ENCODE assay signal across 25 cellular contexts in the genomic region with DNA sequence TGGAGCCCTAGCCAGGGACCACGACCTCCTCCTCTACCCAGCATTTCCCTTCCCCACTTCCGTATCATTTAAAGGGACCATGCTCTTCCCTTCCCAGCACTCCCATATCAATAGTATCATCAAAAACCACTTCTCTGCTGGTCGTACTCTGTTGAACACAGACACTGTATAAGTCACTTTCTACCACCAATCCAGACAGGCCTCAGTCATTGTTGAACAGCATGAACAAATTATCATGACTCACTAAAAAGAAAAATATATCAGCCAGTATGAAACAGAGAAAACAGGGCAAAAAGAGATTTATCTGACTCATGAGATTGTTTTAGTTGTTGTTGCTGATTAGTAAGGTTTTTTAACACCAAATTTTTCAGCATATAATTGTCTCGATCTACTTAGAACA.
DNase-seq lines count a peak whose midpoint lies in the region; ATAC-seq and TF ChIP-seq lines count a peak whose summit lies in the region.
"Had no signal": no experiment of that assay in that cellular context is flagged by ENCODE, and none has a peak within 500 bp of the region (broad histone marks: within the 10 kb centered on the region; RNA-seq: fewer than 3 reads in every experiment).

No MANE protein-coding gene starts in this region.

- H3K27ac Mint-ChIP-seq in Calu3 (ENCODE audit: unreplicated experiment), result no peak overlapping the region
- H3K27ac Mint-ChIP-seq: activated naive CD8-positive, alpha-beta T cell; activated T-helper 17 cell treated with anti-CD3 and anti-CD28 coated beads, Interleukin-2, amount 50 U/mL, for 72 hours; mesothelial cell of epicardium; nephron had no signal

- ATAC-seq in HG02885 (IDR thresholded peaks at IDR 0.05; ENCODE audit: poor library complexity, unreplicated experiment) (no peak), HG03520 (IDR thresholded peaks at IDR 0.05; ENCODE audit: unreplicated experiment) (no peak)
- ATAC-seq: activated T-helper 17 cell treated with anti-CD3 and anti-CD28 coated beads, Interleukin-2, amount 50 U/mL, for 72 hours; gastrocnemius medialis; left lobe of liver had no signal

- H3K9me3 Mint-ChIP-seq in Calu3 (ENCODE audit: low read depth, unreplicated experiment), result peaks cover 9% of the 10 kb centered on the region

- H3K4me1 Mint-ChIP-seq in Calu3 (ENCODE audit: low read depth, unreplicated experiment), result no peaks in the 10 kb centered on the region
- H3K4me1 Mint-ChIP-seq: mesothelial cell of epicardium, nephron had no signal

- H3K4me1 ChIP-seq in SJSA1 (replicated peaks), result peaks cover 18% of the 10 kb centered on the region
- H3K4me1 ChIP-seq: breast epithelium, gastrocnemius medialis, tibial artery had no signal

- CTCF ChIA-PET in Calu3 (lab: Charles Lee), result interaction anchor here (0.9 kb wide), 1 partner anchor 31 kb away, joined by 3 read pairs; no protein-coding TSS in a partner anchor

- no peaks in the 10 kb centered on the region for H3K9me3 ChIP-seq in SJSA1 (replicated peaks)

- TF ChIP-seq CTCF in fibroblast of mammary gland (conservative IDR thresholded peaks at IDR 0.05; ENCODE audit: control insufficient read depth, insufficient read depth, low read depth, low read length) (no peak), Calu3 (IDR thresholded peaks at IDR 0.05; ENCODE audit: unreplicated experiment) (no peak)

- intact Hi-C loops in Calu3 (cut with micrococcal nuclease; ENCODE audit: unreplicated experiment), result no loop called here

- peak; percentile 41 for DNase-seq in EL
- DNase-seq in SJSA1 (ENCODE audit: low read depth in 1 of 2, low spot score in 2 of 2), result peak in 1 of 2 experiments; percentile 27
- DNase-seq in fibroblast of mammary gland (ENCODE audit: low read depth), result peak; percentile 77
- DNase-seq in renal cortical epithelial cell (ENCODE audit: low read depth), result peak; percentile 53
- no peak for DNase-seq in middle frontal gyrus (ENCODE audit: extremely low spot score, low spot score)
- DNase-seq in Calu3, result no peak
- DNase-seq: activated CD4-positive, CD25-positive, alpha-beta regulatory T cell treated with anti-CD3 and anti-CD28 coated beads, Interleukin-2, amount 50 U/mL, for 72 hours; AML-193; DND-41; gastrocnemius medialis; NCI-H1417 treated with DMSO at 0.1 percent for 48 hours; NCI-H2107; posterior cingulate gyrus; stimulated activated naive CD4-positive, alpha-beta T cell; T1000; tibial artery had no signal

- BruUV-seq in Calu3 (replicated peaks; lab: Mats Ljungman, UMichigan), result no TSS peak

- no peaks in the 10 kb centered on the region for H3K27me3 ChIP-seq in SJSA1 (replicated peaks)
- H3K27me3 ChIP-seq: breast epithelium, gastrocnemius medialis, tibial artery had no signal

- no peak overlapping the region for H3K4me3 Mint-ChIP-seq in Calu3 (ENCODE audit: low read depth, unreplicated experiment)
- H3K4me3 Mint-ChIP-seq: activated naive CD8-positive, alpha-beta T cell; activated T-helper 17 cell treated with anti-CD3 and anti-CD28 coated beads, Interleukin-2, amount 50 U/mL, for 72 hours; mesothelial cell of epicardium; nephron had no signal

- peak overlapping the region; percentile 19; the same call in 1 of the 2 replicates for H3K27ac ChIP-seq in SJSA1
- H3K27ac ChIP-seq: breast epithelium, gastrocnemius medialis, RWPE1, tibial artery had no signal

- H3K4me3 ChIP-seq in SJSA1 (no peak overlapping the region), fibroblast of mammary gland (ENCODE audit: control insufficient read depth, low read depth, low read length) (no peak overlapping the region)
- H3K4me3 ChIP-seq: breast epithelium, gastrocnemius medialis, tibial artery had no signal

- H3K36me3 ChIP-seq in SJSA1, result no peaks in the 10 kb centered on the region
- H3K36me3 ChIP-seq: gastrocnemius medialis had no signal

- peaks cover 20% of the 10 kb centered on the region for H3K36me3 Mint-ChIP-seq in Calu3 (ENCODE audit: insufficient read depth, unreplicated experiment)

- H3K27me3 Mint-ChIP-seq in Calu3 (ENCODE audit: unreplicated experiment), result no peaks in the 10 kb centered on the region
- H3K27me3 Mint-ChIP-seq: activated naive CD8-positive, alpha-beta T cell; activated T-helper 17 cell treated with anti-CD3 and anti-CD28 coated beads, Interleukin-2, amount 50 U/mL, for 72 hours had no signal

Comparison
In these comparisons a context has a peak if more than half of its experiments do, and no peak if none do; other contexts are left out.
1. DNase-seq: peak in EL (single experiment), fibroblast of mammary gland (single experiment) and renal cortical epithelial cell (single experiment); none in middle frontal gyrus (single experiment) and Calu3 (single experiment).